1 cellular context compared by ENCODE assay signal in the genomic region with DNA sequence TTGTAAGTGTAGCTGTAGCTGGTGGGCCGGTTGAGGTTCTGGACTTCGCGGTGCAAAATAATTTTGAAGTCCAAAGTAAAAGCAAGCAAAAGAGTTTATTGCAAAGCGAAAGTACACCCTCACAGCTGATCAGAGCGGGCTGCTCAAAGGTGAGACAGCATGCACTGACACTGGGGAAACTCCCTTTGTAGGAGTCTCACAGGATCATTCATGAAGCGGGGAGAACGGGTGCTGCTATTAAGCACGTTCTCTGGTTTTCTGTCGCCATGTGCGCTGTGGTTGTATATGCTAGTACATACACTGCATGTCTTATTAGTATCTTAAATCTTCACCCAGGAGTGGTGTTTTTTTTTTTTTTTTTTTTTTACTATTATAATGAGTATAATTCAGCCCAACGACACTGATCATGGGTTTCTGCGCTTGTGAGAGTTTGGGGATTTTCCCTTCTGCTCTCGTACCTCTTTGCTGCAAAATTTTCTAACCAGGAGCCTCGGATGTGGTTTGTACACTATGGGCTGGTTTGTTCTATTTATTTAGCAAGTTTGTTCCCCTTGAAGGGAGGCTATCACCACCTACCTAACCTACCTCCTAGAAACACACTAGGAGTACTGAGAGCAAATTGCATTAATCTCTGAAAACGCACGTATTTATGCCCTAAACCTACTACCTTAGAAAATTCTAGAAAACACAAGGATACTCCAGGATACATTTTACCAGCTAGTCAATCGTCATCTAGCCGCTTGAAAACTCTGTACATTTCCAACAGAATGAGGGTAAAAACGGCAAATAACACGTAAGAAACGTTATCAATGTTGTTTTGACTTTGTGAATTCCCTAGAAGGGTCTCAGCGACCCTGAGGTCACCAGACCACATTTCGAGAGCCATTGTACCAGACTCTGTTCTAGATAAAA.
TF ChIP-seq lines count a peak whose summit lies in the region.

No MANE protein-coding gene starts in this region.

TF ChIP-seq in HEK293, 187 proteins besides CTCF, POLR2A, EP300 and RAD21 (continued from another document):
- TF ChIP-seq, protein P1, sequence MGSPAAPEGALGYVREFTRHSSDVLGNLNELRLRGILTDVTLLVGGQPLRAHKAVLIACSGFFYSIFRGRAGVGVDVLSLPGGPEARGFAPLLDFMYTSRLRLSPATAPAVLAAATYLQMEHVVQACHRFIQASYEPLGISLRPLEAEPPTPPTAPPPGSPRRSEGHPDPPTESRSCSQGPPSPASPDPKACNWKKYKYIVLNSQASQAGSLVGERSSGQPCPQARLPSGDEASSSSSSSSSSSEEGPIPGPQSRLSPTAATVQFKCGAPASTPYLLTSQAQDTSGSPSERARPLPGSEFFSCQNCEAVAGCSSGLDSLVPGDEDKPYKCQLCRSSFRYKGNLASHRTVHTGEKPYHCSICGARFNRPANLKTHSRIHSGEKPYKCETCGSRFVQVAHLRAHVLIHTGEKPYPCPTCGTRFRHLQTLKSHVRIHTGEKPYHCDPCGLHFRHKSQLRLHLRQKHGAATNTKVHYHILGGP (tag by site-specific recombination; IDR thresholded peaks at IDR 0.05), result no peak
- TF ChIP-seq YY1 (tag by site-specific recombination; IDR thresholded peaks at IDR 0.05) (no peak), ZNF416 (tag by site-specific recombination; IDR thresholded peaks at IDR 0.05) (no peak)
TF ChIP-seq in HEK293: peak in this region for 0.
